Comparison of ENCODE assay signal across 16 cellular contexts in the genomic region with DNA sequence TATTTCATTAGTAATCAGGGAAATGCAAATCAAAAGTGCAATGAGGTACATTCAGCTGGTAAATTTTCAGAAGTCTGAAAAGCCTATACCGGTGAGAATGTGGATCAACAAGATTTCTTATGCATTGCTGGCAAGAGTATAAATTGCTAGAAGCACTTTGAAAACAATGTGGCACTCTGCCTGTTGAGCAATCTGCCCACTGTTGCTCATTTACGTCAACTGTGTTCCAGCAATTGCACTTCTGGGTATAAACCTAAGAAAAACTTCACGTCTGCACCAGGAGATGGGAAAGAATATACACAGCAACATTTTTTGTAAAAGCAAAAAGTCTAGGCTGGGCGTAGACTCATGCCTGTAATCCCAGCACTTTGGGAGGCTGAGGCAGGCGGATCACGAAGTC. TPM values are rescaled to one million over a fixed set of nuclear protein-coding genes. Genes with fewer than 3 reads are reported as not detected.
DNase-seq lines count a peak whose midpoint lies in the region; TF ChIP-seq lines count a peak whose summit lies in the region.
"Had no signal": no experiment of that assay in that cellular context is flagged by ENCODE, and none has a peak within 500 bp of the region (broad histone marks: within the 10 kb centered on the region; RNA-seq: fewer than 3 reads in every experiment).

No MANE protein-coding gene starts in this region.

- DNase-seq in HFFc6 (peak; percentile 14), breast epithelium (ENCODE audit: low spot score in 2 of 2) (peak in 1 of 2 donors; percentile 74), foreskin melanocyte (peak; percentile 11), smooth muscle cell (lab: John Stamatoyannopoulos, UW; ENCODE audit: unreplicated experiment) (no peak), COLO668 (lab: John Stamatoyannopoulos, UW; ENCODE audit: unreplicated experiment) (no peak), activated T-cell treated with anti-CD3 and anti-CD28 coated beads for 4 hours (no peak), transverse colon (no peak)
- no peak for DNase-seq in activated effector memory CD4-positive, alpha-beta T cell treated with anti-CD3 and anti-CD28 coated beads, Interleukin-2, amount 50 U/mL, for 16 hours
- DNase-seq: activated T-cell treated with anti-CD3 and anti-CD28 coated beads, Interleukin-2, amount 50 U/mL, for 48 hours; cerebellar nuclear complex; NCI-H146; NCI-H446; occipital lobe; stimulated activated CD4-positive, alpha-beta T cell treated with anti-CD3 and anti-CD28 coated beads, Interleukin-12 subunit alpha, Interleukin-12 subunit beta, amount 100 ng/mL, for 4 hours; stimulated activated naive CD4-positive, alpha-beta T cell treated with Interleukin-2 at 50 U/mL for 16 hours had no signal

- no peak overlapping the region for H3K9ac ChIP-seq in smooth muscle cell (ENCODE audit: low read depth)

- intact Hi-C loops in breast epithelium (cut with DNase I; ENCODE audit: low total_unique reads), result no loop called here
- intact Hi-C loops in transverse colon (cut with DNase I; ENCODE audit: low total_unique reads), result no loop called here

- H3F3A ChIP-seq in smooth muscle cell (ENCODE audit: low read depth), result no peaks in the 10 kb centered on the region

- H3K79me2 ChIP-seq in smooth muscle cell (ENCODE audit: low read depth), result no peaks in the 10 kb centered on the region

- TF ChIP-seq POLR2A in breast epithelium (IDR thresholded peaks at IDR 0.05), result no peak
- no peak for TF ChIP-seq POLR2A in transverse colon (IDR thresholded peaks at IDR 0.05)

- H3K36me3 ChIP-seq in breast epithelium (no peaks in the 10 kb centered on the region), smooth muscle cell (ENCODE audit: low read depth) (no peaks in the 10 kb centered on the region), transverse colon (no peaks in the 10 kb centered on the region)
- H3K36me3 ChIP-seq: SJSA1 had no signal

- H3K36me3 Mint-ChIP-seq in HFFc6 (ENCODE audit: low read depth), result no peaks in the 10 kb centered on the region

- H3K9me3 ChIP-seq in breast epithelium (no peaks in the 10 kb centered on the region), smooth muscle cell (replicated peaks; ENCODE audit: low read depth) (no peaks in the 10 kb centered on the region), transverse colon (no peaks in the 10 kb centered on the region)
- H3K9me3 ChIP-seq: SJSA1 had no signal

- H3K27ac Mint-ChIP-seq in HFFc6, result no peak overlapping the region

- in situ Hi-C loops in transverse colon (cut with MboI; ENCODE audit: low pct_ligation_motif_present in 1 of 4, low pct_unique_long_range_greater_than_20kb in 1 of 4, low sequenced_read_pairs in 3 of 4), result no loop called here

- H3K4me3 ChIP-seq in breast epithelium, result no peak overlapping the region
- no peak overlapping the region for H3K4me3 ChIP-seq in smooth muscle cell
- H3K4me3 ChIP-seq in transverse colon, result no peak overlapping the region
- H3K4me3 ChIP-seq: SJSA1 had no signal

- H3K27ac ChIP-seq in breast epithelium (peak overlapping the region; percentile 34 to 47), smooth muscle cell (ENCODE audit: low read depth) (peak overlapping the region; percentile 15), transverse colon (no peak overlapping the region)
- H3K27ac ChIP-seq: SJSA1 had no signal

- no peak overlapping the region for H2AFZ ChIP-seq in smooth muscle cell (ENCODE audit: low read depth)

- peaks cover 14% of the 10 kb centered on the region for H3K27me3 Mint-ChIP-seq in HFFc6 (ENCODE audit: insufficient read depth)

- no peaks in the 10 kb centered on the region for H3K9me3 Mint-ChIP-seq in HFFc6

- H3K27me3 ChIP-seq in breast epithelium (no peaks in the 10 kb centered on the region), smooth muscle cell (ENCODE audit: low read depth) (peaks cover 4% of the 10 kb centered on the region), transverse colon (no peaks in the 10 kb centered on the region)
- H3K27me3 ChIP-seq: SJSA1 had no signal

- no peaks in the 10 kb centered on the region for H3K4me1 Mint-ChIP-seq in HFFc6 (ENCODE audit: low read depth)

- no peak for TF ChIP-seq EP300 in transverse colon (IDR thresholded peaks at IDR 0.05; ENCODE audit: low read depth)

- H3K4me1 ChIP-seq in breast epithelium, result peaks cover 0 to 8% of the 10 kb centered on the region in 2 donors
- H3K4me1 ChIP-seq in smooth muscle cell (ENCODE audit: low read depth), result no peaks in the 10 kb centered on the region
- peaks cover 0 to 7% (median 3%) of the 10 kb centered on the region in 4 donors for H3K4me1 ChIP-seq in transverse colon

- TF ChIP-seq CTCF in HFFc6 (IDR thresholded peaks at IDR 0.05) (no peak), breast epithelium (IDR thresholded peaks at IDR 0.05) (no peak), smooth muscle cell (IDR thresholded peaks at IDR 0.05; ENCODE audit: borderline replicate concordance, insufficient read depth, poor library complexity, severe bottlenecking) (no peak), transverse colon (IDR thresholded peaks at IDR 0.05) (no peak)

- no peaks in the 10 kb centered on the region for H4K20me1 ChIP-seq in smooth muscle cell (ENCODE audit: low read depth)

- H3K4me2 ChIP-seq in smooth muscle cell, result no peak overlapping the region

- WGBS in smooth muscle cell (ENCODE audit: low lambda C conversion rate), result 80% methylated on average over 6 of the region's 6 CpGs
- 75% methylated on average over 2 to 6 of the region's 6 CpGs for WGBS in transverse colon (ENCODE audit: low coverage in 1 of 2), 2 donors

- H3K4me3 Mint-ChIP-seq in HFFc6, result no peak overlapping the region

RNA-seq across cellular contexts. Expression of a gene that starts 40.8 kb away (rescaled TPM):
- 10 to 100 TPM; 17.2 to 20.6 (median 17.9) TPM for total RNA-seq in HFFc6 (2021; fragmentation: NEBNext Ultra II Directional; extraction: Animal tissue kit (Norgen Biotek cat#: 25700))
- total RNA-seq in breast epithelium (10 to 100 TPM; 35.7 to 54.6 (median 50.2) TPM), smooth muscle cell (27.3 and 38.6 TPM in 2 replicates), transverse colon (100 to 1,000 TPM in 1 of 4 donors, 10 to 100 TPM in 3; 25.4 to 161 (median 34.3) TPM)
- polyA plus RNA-seq in smooth muscle cell, result 13.7 and 18.6 TPM in 2 replicates

Comparison
In these comparisons a context has a peak if more than half of its experiments do, and no peak if none do; other contexts are left out.
1. DNase-seq: peak in HFFc6 (single experiment) and foreskin melanocyte (single experiment); none in smooth muscle cell (single experiment), COLO668 (single experiment), activated T-cell treated with anti-CD3 and anti-CD28 coated beads for 4 hours (single experiment), activated effector memory CD4-positive, alpha-beta T cell treated with anti-CD3 and anti-CD28 coated beads, Interleukin-2, amount 50 U/mL, for 16 hours (single experiment) and transverse colon (single experiment).
2. H3K27ac ChIP-seq: peak in breast epithelium (2 of 2) and smooth muscle cell (single experiment); none in transverse colon (0 of 4).